In genomic region chr12:92717202-92717601, GRCh38 we compare ENCODE assay signal across 12 cellular contexts. TPM values are rescaled to one million over a fixed set of nuclear protein-coding genes. Genes with fewer than 3 reads are reported as not detected.
DNase-seq lines count a peak whose midpoint lies in the region; ATAC-seq and TF ChIP-seq lines count a peak whose summit lies in the region.
"Had no signal": no experiment of that assay in that cellular context is flagged by ENCODE, and none has a peak within 500 bp of the region (broad histone marks: within the 10 kb centered on the region; RNA-seq: fewer than 3 reads in every experiment).

No MANE protein-coding gene starts in this region.

- DNase-seq in MCF 10A (ENCODE audit: unreplicated experiment) (peak; percentile 75), breast epithelium (ENCODE audit: low spot score in 2 of 2) (no peak), PC-3 (peak; percentile 34), fibroblast of pulmonary artery (ENCODE audit: low read depth) (peak; percentile 79), upper lobe of left lung (no peak), superior temporal gyrus (ENCODE audit: extremely low spot score) (no peak)
- no peak for DNase-seq in activated T-cell treated with anti-CD3 and anti-CD28 coated beads, Interleukin-2, amount 50 U/mL, for 48 hours
- no peak for DNase-seq in activated CD8-positive, alpha-beta memory T cell treated with anti-CD3 and anti-CD28 coated beads, Interleukin-2, amount 50 U/mL, for 4 hours
- DNase-seq: activated CD8-positive, alpha-beta T cell treated with anti-CD3 and anti-CD28 coated beads, Interleukin-2, amount 10 ng/mL, durations not matched to agents 7 days and 5 days; CD4-positive, alpha-beta memory T cell; thyroid gland had no signal

- H3K27me3 ChIP-seq in breast epithelium (no peaks in the 10 kb centered on the region), PC-3 (ENCODE audit: low read length) (no peaks in the 10 kb centered on the region), upper lobe of left lung (no peaks in the 10 kb centered on the region)
- H3K27me3 ChIP-seq: thyroid gland had no signal

- H3K36me3 Mint-ChIP-seq in MCF 10A (ENCODE audit: insufficient read depth, unreplicated experiment), result no peaks in the 10 kb centered on the region
- H3K36me3 Mint-ChIP-seq: CD4-positive, alpha-beta memory T cell had no signal

- no peaks in the 10 kb centered on the region for H3K27me3 Mint-ChIP-seq in MCF 10A (ENCODE audit: insufficient read depth, unreplicated experiment)
- H3K27me3 Mint-ChIP-seq: CD4-positive, alpha-beta memory T cell had no signal

- no peak overlapping the region for H2AFZ ChIP-seq in PC-3 (ENCODE audit: low read length)

- no peak overlapping the region for H3K27ac ChIP-seq in breast epithelium
- H3K27ac ChIP-seq in PC-3 (ENCODE audit: low read length), result no peak overlapping the region
- no peak overlapping the region for H3K27ac ChIP-seq in upper lobe of left lung
- H3K27ac ChIP-seq: thyroid gland had no signal

- TF ChIP-seq CTCF in MCF 10A (IDR thresholded peaks at IDR 0.05; ENCODE audit: unreplicated experiment) (peak; percentile 9), breast epithelium (IDR thresholded peaks at IDR 0.05) (no peak), PC-3 (conservative IDR thresholded peaks at IDR 0.05; ENCODE audit: low read depth, low read length) (peak; percentile 57), fibroblast of pulmonary artery (IDR thresholded peaks at IDR 0.05; ENCODE audit: low read length, missing control alignments) (peak; percentile 58), upper lobe of left lung (IDR thresholded peaks at IDR 0.05) (peak in 4 of 6 experiments; percentile 19 to 41 (median 38))

- no peaks in the 10 kb centered on the region for H3K36me3 ChIP-seq in breast epithelium
- no peaks in the 10 kb centered on the region for H3K36me3 ChIP-seq in PC-3 (ENCODE audit: low read depth, low read length)
- H3K36me3 ChIP-seq in upper lobe of left lung, result no peaks in the 10 kb centered on the region
- H3K36me3 ChIP-seq: thyroid gland had no signal

- H3K9me3 Mint-ChIP-seq in MCF 10A (ENCODE audit: unreplicated experiment), result no peaks in the 10 kb centered on the region

- H3K4me1 ChIP-seq in breast epithelium (no peaks in the 10 kb centered on the region), PC-3 (ENCODE audit: insufficient read depth, low read length) (peaks cover 8% of the 10 kb centered on the region; the same call in 1 of the 2 replicates), upper lobe of left lung (peaks cover 0 to 5% (median 2%) of the 10 kb centered on the region in 4 donors)
- H3K4me1 ChIP-seq: thyroid gland had no signal

- H3K9me2 ChIP-seq in PC-3 (replicated peaks; ENCODE audit: low read length), result no peaks in the 10 kb centered on the region

- CTCF ChIA-PET in MCF 10A (lab: Yijun Ruan, JAX) (interaction anchor here (0.7 kb wide), 1 partner anchor 105 kb away, joined by 3 read pairs; no protein-coding TSS in a partner anchor), PC-3 (lab: Charles Lee) (interaction anchor here (0.5 kb wide), 1 partner anchor 285 kb away, joined by 5 read pairs; no protein-coding TSS in a partner anchor)

- no peaks in the 10 kb centered on the region for H3F3A ChIP-seq in PC-3 (ENCODE audit: low read length, unreplicated experiment)

- H3K4me2 ChIP-seq in PC-3 (ENCODE audit: low read length), result no peak overlapping the region

- intact Hi-C loops in MCF 10A (cut with micrococcal nuclease), result no loop called here
- intact Hi-C loops in breast epithelium (cut with DNase I; ENCODE audit: low total_unique reads), result no loop called here
- intact Hi-C loops in PC-3 (cut with micrococcal nuclease), result no loop called here

- no TSS peak for BruUV-seq in MCF 10A (replicated peaks; lab: Mats Ljungman, UMichigan)
- BruUV-seq in PC-3 (replicated peaks; lab: Mats Ljungman, UMichigan), result no TSS peak

- H3K9me3 ChIP-seq in breast epithelium (peaks cover 0 to 9% of the 10 kb centered on the region in 2 donors), PC-3 (ENCODE audit: low read length) (no peaks in the 10 kb centered on the region), upper lobe of left lung (no peaks in the 10 kb centered on the region)
- H3K9me3 ChIP-seq: thyroid gland had no signal

- no peak for TF ChIP-seq POLR2A in breast epithelium (IDR thresholded peaks at IDR 0.05)
- TF ChIP-seq POLR2A in upper lobe of left lung (IDR thresholded peaks at IDR 0.05), result no peak

- no peak overlapping the region for H3K27ac Mint-ChIP-seq in MCF 10A (ENCODE audit: low read depth, unreplicated experiment)
- H3K27ac Mint-ChIP-seq: activated CD8-positive, alpha-beta T cell treated with anti-CD3 and anti-CD28 coated beads, Interleukin-2, amount 10 ng/mL, durations not matched to agents 7 days and 5 days; CD4-positive, alpha-beta memory T cell had no signal

- H3K9ac ChIP-seq in PC-3 (ENCODE audit: low read length), result no peak overlapping the region

- H3K4me3 ChIP-seq in breast epithelium (no peak overlapping the region), PC-3 (ENCODE audit: low read length) (no peak overlapping the region), fibroblast of pulmonary artery (replicated peaks; ENCODE audit: low read depth, low read length) (no peak overlapping the region), upper lobe of left lung (no peak overlapping the region)
- H3K4me3 ChIP-seq: thyroid gland had no signal

- H3K79me2 ChIP-seq in PC-3 (ENCODE audit: low read length), result no peaks in the 10 kb centered on the region

- H3K4me1 Mint-ChIP-seq in MCF 10A (ENCODE audit: insufficient read depth, unreplicated experiment), result peaks cover 6% of the 10 kb centered on the region
- H3K4me1 Mint-ChIP-seq: CD4-positive, alpha-beta memory T cell had no signal

- 33 to 45% methylated on average over 2 of the region's 2 CpGs for WGBS in upper lobe of left lung, 2 donors

- no peak for TF ChIP-seq EP300 in upper lobe of left lung (IDR thresholded peaks at IDR 0.05)

- ATAC-seq in PC-3, result no peak
- ATAC-seq in upper lobe of left lung (ENCODE audit: low FRiP score in 2 of 2), result peak in 1 of 2 donors; percentile 63
- ATAC-seq: activated CD8-positive, alpha-beta T cell treated with anti-CD3 and anti-CD28 coated beads, Interleukin-2, amount 10 ng/mL, durations not matched to agents 7 days and 5 days; sciatic nerve had no signal

- POLR2A ChIA-PET in MCF 10A (lab: Yijun Ruan, JAX), result no interaction called here
- POLR2A ChIA-PET in PC-3 (lab: Charles Lee; ENCODE audit: unreplicated experiment), result no interaction called here

- H3K4me3 Mint-ChIP-seq in MCF 10A (ENCODE audit: unreplicated experiment), result no peak overlapping the region
- H3K4me3 Mint-ChIP-seq: activated CD8-positive, alpha-beta T cell treated with anti-CD3 and anti-CD28 coated beads, Interleukin-2, amount 10 ng/mL, durations not matched to agents 7 days and 5 days; CD4-positive, alpha-beta memory T cell had no signal

- H4K20me1 ChIP-seq in PC-3 (ENCODE audit: low read length), result no peaks in the 10 kb centered on the region

RNA-seq across cellular contexts. Expression of gene PLEKHG7, which starts 14.4 kb away (rescaled TPM):
- not detected in 2 replicates for total RNA-seq in MCF 10A (2022)
- total RNA-seq in breast epithelium, result under 1 TPM in 2 of 3 donors, not detected in 1; 0.15 to 0.33 TPM
- not detected in 2 replicates for total RNA-seq in PC-3 (2014; rRNA removed)
- 10 to 100 TPM in 2 of 6 donors, 1 to 10 TPM in 2, under 1 TPM in 1, not detected in 1; 0.91 to 15.9 (median 2.0) TPM for total RNA-seq in upper lobe of left lung
- total RNA-seq: activated CD8-positive, alpha-beta T cell treated with anti-CD3 and anti-CD28 coated beads, Interleukin-2, amount 10 ng/mL, durations not matched to agents 7 days and 5 days; CD4-positive, alpha-beta memory T cell; thyroid gland had no signal

Comparison
In these comparisons a context has a peak if more than half of its experiments do, and no peak if none do; other contexts are left out.
1. DNase-seq: peak in MCF 10A (single experiment), PC-3 (single experiment) and fibroblast of pulmonary artery (single experiment); none in breast epithelium (0 of 2), upper lobe of left lung (0 of 2), activated T-cell treated with anti-CD3 and anti-CD28 coated beads, Interleukin-2, amount 50 U/mL, for 48 hours (0 of 2), superior temporal gyrus (single experiment) and activated CD8-positive, alpha-beta memory T cell treated with anti-CD3 and anti-CD28 coated beads, Interleukin-2, amount 50 U/mL, for 4 hours (single experiment).
2. CTCF ChIP-seq: peak in MCF 10A (single experiment), PC-3 (single experiment), fibroblast of pulmonary artery (single experiment) and upper lobe of left lung (4 of 6); none in breast epithelium (0 of 3).